In the genomic region with DNA sequence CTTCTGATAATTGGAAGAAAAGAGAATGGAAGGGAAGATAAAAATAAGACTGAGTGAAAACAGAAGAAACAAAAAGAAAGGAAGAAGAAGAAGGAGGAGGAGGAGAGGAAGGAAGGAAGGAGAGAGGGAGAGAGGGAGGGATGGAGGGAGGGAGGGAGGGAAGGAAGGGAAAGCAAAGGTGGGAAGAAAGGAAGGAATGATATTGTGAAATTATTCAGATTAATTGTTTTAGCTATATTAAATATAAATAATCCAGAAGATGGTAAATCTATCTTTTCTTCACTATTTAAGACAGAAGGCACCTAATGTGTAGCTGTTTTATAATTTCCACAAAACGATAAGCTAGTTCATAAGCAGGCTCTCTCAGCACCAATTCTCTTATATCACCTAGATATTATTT, we compare ENCODE assay signal across 11 cellular contexts.
"Had no signal": no experiment of that assay in that cellular context is flagged by ENCODE, and none has a peak within 500 bp of the region (broad histone marks: within the 10 kb centered on the region; RNA-seq: fewer than 3 reads in every experiment).

No MANE protein-coding gene starts in this region.

- H3K36me3 ChIP-seq: HAP-1 had no signal

- H3K4me3 ChIP-seq: GM23248, GM23338, HAP-1 had no signal

- H3K4me2 ChIP-seq: GM23338 had no signal

- DNase-seq: GM23248, GOT3, H7, H9, HCEC 1CT, HFFc6 had no signal

- ATAC-seq: GM23338, HCT116 had no signal

- H2AFZ ChIP-seq: GM23248, GM23338 had no signal

- H3K27ac ChIP-seq: GM23248 had no signal

- FAIRE-seq: H1, H54 had no signal

- H3K4me3 Mint-ChIP-seq: GM23338, H9, HFFc6 had no signal

- H3K9ac ChIP-seq: GM23248 had no signal

- H3K9me3 Mint-ChIP-seq: H9 had no signal

- H3K9me3 ChIP-seq: HAP-1 had no signal

- H3K4me1 ChIP-seq: HAP-1 had no signal

- H3K27ac Mint-ChIP-seq: GM23338, H9, HFFc6 had no signal

- H3K4me1 Mint-ChIP-seq: GM23338, H9 had no signal
